In the genomic region with DNA sequence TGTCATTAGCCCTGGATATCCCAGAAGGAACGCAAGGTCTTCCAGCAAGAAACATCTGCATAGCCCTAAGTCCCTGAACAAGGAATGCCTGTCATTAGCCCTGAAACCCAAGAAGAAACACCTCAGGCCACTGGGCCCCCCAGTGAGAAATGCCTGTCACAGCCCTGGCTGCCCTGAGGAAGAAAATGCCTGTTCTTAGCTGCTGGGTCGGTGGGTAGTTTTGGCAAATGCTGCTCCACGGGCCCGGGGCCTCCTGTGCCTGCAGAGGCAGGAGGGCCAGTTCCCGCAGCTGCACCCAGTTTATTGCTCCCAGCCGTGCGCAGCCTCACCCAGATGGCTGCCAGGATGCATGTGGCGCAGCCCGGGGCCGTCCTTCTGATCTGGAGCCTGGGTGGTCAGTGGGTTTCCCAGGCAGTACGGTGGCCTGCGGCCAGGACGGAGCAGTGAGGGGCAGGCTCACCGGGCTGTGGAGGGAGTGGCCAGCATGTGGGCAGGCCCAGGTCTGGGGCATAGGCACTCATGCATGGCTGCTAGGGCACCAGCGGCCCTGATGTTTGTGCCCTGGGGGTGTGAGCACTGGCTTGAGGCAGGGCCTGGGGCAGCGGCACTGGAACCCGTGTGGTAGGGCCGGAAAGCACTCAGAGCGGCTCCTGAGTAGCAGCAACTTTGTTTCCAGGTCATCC, we compare ENCODE assay signal across 18 cellular contexts.
DNase-seq lines count a peak whose midpoint lies in the region; ATAC-seq, FAIRE-seq and TF ChIP-seq lines count a peak whose summit lies in the region.
"Had no signal": no experiment of that assay in that cellular context is flagged by ENCODE, and none has a peak within 500 bp of the region (broad histone marks: within the 10 kb centered on the region; RNA-seq: fewer than 3 reads in every experiment).

No MANE protein-coding gene starts in this region.

- no peak overlapping the region for H3K4me2 ChIP-seq in GM23338

- H3K4me3 ChIP-seq in GM23338: no peak overlapping the region
- H3K4me3 ChIP-seq in ovary: no peak overlapping the region

- peak; percentile 33 for DNase-seq in CD14-positive monocyte (ENCODE audit: low spot score)
- DNase-seq in GM23338 (ENCODE audit: low spot score): no peak
- DNase-seq in iPS-NIHi11 (ENCODE audit: low spot score): peak; percentile 15
- peak in 3 of 5 donors; percentile 3 to 15 (median 13) for DNase-seq in ovary
- DNase-seq in NCI-H226: no peak
- no peak for DNase-seq in H54 (ENCODE audit: insufficient read length, low spot score)
- DNase-seq: activated CD8-positive, alpha-beta T cell treated with anti-CD3 and anti-CD28 coated beads for 36 hours; activated naive CD4-positive, alpha-beta T cell; anterior cingulate cortex; effector memory CD8-positive, alpha-beta T cell; NCI-H187 treated with DMSO at 0.1 percent for 48 hours; NCI-H446 treated with DMSO at 0.1 percent for 48 hours; NK-92 treated with Interleukin-12 subunit alpha and Interleukin-12 subunit beta, amount 100 ng/mL, for 24 hours; stimulated activated CD4-positive, alpha-beta T cell treated with anti-CD3 and anti-CD28 coated beads, Interleukin-2, amount 100 ng/mL, for 48 hours; WERI-Rb-1 had no signal

- H3K27me3 Mint-ChIP-seq in CD14-positive monocyte (ENCODE audit: low read depth in 3 of 3): peaks cover 0 to 6% (median 3%) of the 10 kb centered on the region in 3 donors
- H3K27me3 Mint-ChIP-seq in GM23338 (ENCODE audit: insufficient read depth, low read depth, poor library complexity): peaks cover 3% of the 10 kb centered on the region

- TF ChIP-seq CTCF in CD14-positive monocyte (IDR thresholded peaks at IDR 0.05): no peak
- TF ChIP-seq CTCF in GM23338 (conservative IDR thresholded peaks at IDR 0.05; ENCODE audit: low read depth in 2 of 2): no peak
- no peak for TF ChIP-seq CTCF in ovary (IDR thresholded peaks at IDR 0.05)

- H3K27ac Mint-ChIP-seq in CD14-positive monocyte: peak overlapping the region in 1 of 7 donors; percentile 30
- H3K27ac Mint-ChIP-seq in GM23338: no peak overlapping the region
- H3K27ac Mint-ChIP-seq: activated CD8-positive, alpha-beta T cell treated with anti-CD3 and anti-CD28 coated beads for 36 hours; effector memory CD8-positive, alpha-beta T cell; T-helper 17 cell had no signal

- no peaks in the 10 kb centered on the region for H4K20me1 ChIP-seq in GM23338 (replicated peaks; ENCODE audit: insufficient read depth)

- H3K36me3 Mint-ChIP-seq in CD14-positive monocyte (no peaks in the 10 kb centered on the region), GM23338 (ENCODE audit: low read depth) (peaks cover 12% of the 10 kb centered on the region)

- TF ChIP-seq POLR2A in ovary (IDR thresholded peaks at IDR 0.05) (no peak), H54 (IDR thresholded peaks at IDR 0.05; ENCODE audit: low read depth, low read length) (no peak)

- FAIRE-seq in H54 (lab: Jason Lieb, UNC): no peak

- ATAC-seq in GM23338 (peak; percentile 23; the same call in 2 of the 3 replicates), GM19023 (IDR thresholded peaks at IDR 0.05; ENCODE audit: unreplicated experiment) (no peak)
- ATAC-seq: activated CD8-positive, alpha-beta T cell treated with anti-CD3 and anti-CD28 coated beads for 36 hours; effector memory CD8-positive, alpha-beta T cell; T-helper 17 cell had no signal

- no peak overlapping the region for H3K4me3 Mint-ChIP-seq in CD14-positive monocyte
- no peak overlapping the region for H3K4me3 Mint-ChIP-seq in GM23338
- H3K4me3 Mint-ChIP-seq: activated CD8-positive, alpha-beta T cell treated with anti-CD3 and anti-CD28 coated beads for 36 hours; effector memory CD8-positive, alpha-beta T cell; T-helper 17 cell had no signal

- no peaks in the 10 kb centered on the region for H3K36me3 ChIP-seq in GM23338 (ENCODE audit: insufficient read depth)
- H3K36me3 ChIP-seq in ovary: no peaks in the 10 kb centered on the region
- H3K36me3 ChIP-seq: neutrophil, WERI-Rb-1 had no signal

- no peaks in the 10 kb centered on the region for H3F3A ChIP-seq in GM23338 (replicated peaks; ENCODE audit: low read depth)

- no peaks in the 10 kb centered on the region for H3K9me2 ChIP-seq in GM23338 (ENCODE audit: insufficient read depth)

- H2AFZ ChIP-seq in GM23338: no peak overlapping the region

- no peaks in the 10 kb centered on the region for H3K9me3 Mint-ChIP-seq in CD14-positive monocyte
- H3K9me3 Mint-ChIP-seq in GM23338: peaks cover 12% of the 10 kb centered on the region
- H3K9me3 Mint-ChIP-seq: activated CD8-positive, alpha-beta T cell treated with anti-CD3 and anti-CD28 coated beads for 36 hours; effector memory CD8-positive, alpha-beta T cell had no signal

- H3K27me3 ChIP-seq in GM23338 (ENCODE audit: insufficient read depth) (no peaks in the 10 kb centered on the region), ovary (no peaks in the 10 kb centered on the region)
- H3K27me3 ChIP-seq: neutrophil had no signal

- H3K9me3 ChIP-seq in ovary: no peaks in the 10 kb centered on the region
- H3K9me3 ChIP-seq: neutrophil had no signal

- WGBS in ovary, 3 donors: 79 to 85% (median 81%) methylated on average over 16 to 19 of the region's 19 CpGs

- TF ChIP-seq EP300 in ovary (IDR thresholded peaks at IDR 0.05): no peak

- H3K4me1 Mint-ChIP-seq in CD14-positive monocyte (no peaks in the 10 kb centered on the region), GM23338 (no peaks in the 10 kb centered on the region)

- H3K4me1 ChIP-seq in GM23338 (ENCODE audit: insufficient read depth): no peaks in the 10 kb centered on the region
- H3K4me1 ChIP-seq in ovary (ENCODE audit: insufficient read depth): no peaks in the 10 kb centered on the region

- H3K27ac ChIP-seq in GM23338 (ENCODE audit: low read depth) (no peak overlapping the region), ovary (no peak overlapping the region)
- H3K27ac ChIP-seq: neutrophil, WERI-Rb-1 had no signal

- intact Hi-C loops in CD14-positive monocyte (cut with micrococcal nuclease): no loop called here
- intact Hi-C loops in ovary (cut with DNase I): no loop called here

- H3K79me2 ChIP-seq in GM23338 (replicated peaks; ENCODE audit: insufficient read depth): no peaks in the 10 kb centered on the region

TF ChIP-seq in GM23338, 12 proteins besides CTCF, POLR2A, EP300 and RAD21 (continues in another document):
- TF ChIP-seq, protein P1, sequence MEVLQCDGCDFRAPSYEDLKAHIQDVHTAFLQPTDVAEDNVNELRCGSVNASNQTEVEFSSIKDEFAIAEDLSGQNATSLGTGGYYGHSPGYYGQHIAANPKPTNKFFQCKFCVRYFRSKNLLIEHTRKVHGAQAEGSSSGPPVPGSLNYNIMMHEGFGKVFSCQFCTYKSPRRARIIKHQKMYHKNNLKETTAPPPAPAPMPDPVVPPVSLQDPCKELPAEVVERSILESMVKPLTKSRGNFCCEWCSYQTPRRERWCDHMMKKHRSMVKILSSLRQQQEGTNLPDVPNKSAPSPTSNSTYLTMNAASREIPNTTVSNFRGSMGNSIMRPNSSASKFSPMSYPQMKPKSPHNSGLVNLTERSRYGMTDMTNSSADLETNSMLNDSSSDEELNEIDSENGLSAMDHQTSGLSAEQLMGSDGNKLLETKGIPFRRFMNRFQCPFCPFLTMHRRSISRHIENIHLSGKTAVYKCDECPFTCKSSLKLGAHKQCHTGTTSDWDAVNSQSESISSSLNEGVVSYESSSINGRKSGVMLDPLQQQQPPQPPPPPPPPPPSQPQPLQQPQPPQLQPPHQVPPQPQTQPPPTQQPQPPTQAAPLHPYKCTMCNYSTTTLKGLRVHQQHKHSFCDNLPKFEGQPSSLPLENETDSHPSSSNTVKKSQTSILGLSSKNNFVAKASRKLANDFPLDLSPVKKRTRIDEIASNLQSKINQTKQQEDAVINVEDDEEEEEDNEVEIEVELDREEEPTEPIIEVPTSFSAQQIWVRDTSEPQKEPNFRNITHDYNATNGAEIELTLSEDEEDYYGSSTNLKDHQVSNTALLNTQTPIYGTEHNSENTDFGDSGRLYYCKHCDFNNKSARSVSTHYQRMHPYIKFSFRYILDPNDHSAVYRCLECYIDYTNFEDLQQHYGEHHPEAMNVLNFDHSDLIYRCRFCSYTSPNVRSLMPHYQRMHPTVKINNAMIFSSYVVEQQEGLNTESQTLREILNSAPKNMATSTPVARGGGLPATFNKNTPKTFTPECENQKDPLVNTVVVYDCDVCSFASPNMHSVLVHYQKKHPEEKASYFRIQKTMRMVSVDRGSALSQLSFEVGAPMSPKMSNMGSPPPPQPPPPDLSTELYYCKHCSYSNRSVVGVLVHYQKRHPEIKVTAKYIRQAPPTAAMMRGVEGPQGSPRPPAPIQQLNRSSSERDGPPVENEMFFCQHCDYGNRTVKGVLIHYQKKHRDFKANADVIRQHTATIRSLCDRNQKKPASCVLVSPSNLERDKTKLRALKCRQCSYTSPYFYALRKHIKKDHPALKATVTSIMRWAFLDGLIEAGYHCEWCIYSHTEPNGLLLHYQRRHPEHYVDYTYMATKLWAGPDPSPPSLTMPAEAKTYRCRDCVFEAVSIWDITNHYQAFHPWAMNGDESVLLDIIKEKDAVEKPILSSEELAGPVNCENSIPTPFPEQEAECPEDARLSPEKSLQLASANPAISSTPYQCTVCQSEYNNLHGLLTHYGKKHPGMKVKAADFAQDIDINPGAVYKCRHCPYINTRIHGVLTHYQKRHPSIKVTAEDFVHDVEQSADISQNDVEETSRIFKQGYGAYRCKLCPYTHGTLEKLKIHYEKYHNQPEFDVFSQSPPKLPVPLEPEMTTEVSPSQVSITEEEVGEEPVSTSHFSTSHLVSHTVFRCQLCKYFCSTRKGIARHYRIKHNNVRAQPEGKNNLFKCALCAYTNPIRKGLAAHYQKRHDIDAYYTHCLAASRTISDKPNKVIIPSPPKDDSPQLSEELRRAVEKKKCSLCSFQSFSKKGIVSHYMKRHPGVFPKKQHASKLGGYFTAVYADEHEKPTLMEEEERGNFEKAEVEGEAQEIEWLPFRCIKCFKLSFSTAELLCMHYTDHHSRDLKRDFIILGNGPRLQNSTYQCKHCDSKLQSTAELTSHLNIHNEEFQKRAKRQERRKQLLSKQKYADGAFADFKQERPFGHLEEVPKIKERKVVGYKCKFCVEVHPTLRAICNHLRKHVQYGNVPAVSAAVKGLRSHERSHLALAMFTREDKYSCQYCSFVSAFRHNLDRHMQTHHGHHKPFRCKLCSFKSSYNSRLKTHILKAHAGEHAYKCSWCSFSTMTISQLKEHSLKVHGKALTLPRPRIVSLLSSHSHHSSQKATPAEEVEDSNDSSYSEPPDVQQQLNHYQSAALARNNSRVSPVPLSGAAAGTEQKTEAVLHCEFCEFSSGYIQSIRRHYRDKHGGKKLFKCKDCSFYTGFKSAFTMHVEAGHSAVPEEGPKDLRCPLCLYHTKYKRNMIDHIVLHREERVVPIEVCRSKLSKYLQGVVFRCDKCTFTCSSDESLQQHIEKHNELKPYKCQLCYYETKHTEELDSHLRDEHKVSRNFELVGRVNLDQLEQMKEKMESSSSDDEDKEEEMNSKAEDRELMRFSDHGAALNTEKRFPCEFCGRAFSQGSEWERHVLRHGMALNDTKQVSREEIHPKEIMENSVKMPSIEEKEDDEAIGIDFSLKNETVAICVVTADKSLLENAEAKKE (CRISPR knock-in tag; IDR thresholded peaks at IDR 0.05): no peak
- no peak for TF ChIP-seq EZH2phosphoT487 (IDR thresholded peaks at IDR 0.05; ENCODE audit: unreplicated experiment)
- no peak for TF ChIP-seq CREB1 (CRISPR knock-in tag; IDR thresholded peaks at IDR 0.05; ENCODE audit: low read depth)
- TF ChIP-seq POLR2AphosphoS5 (IDR thresholded peaks at IDR 0.05; ENCODE audit: low read depth): no peak
- no peak for TF ChIP-seq ZNF114 (CRISPR knock-in tag; IDR thresholded peaks at IDR 0.05)

Comparison
In these comparisons a context has a peak if more than half of its experiments do, and no peak if none do; other contexts are left out.
1. DNase-seq: peak in CD14-positive monocyte (single experiment), iPS-NIHi11 (single experiment) and ovary (3 of 5); none in GM23338 (single experiment), NCI-H226 (single experiment) and H54 (single experiment).